8 cellular contexts compared by ENCODE assay signal in genomic region chr13:110712849-110713641, GRCh38. TPM values are rescaled to one million over a fixed set of nuclear protein-coding genes. Genes with fewer than 3 reads are reported as not detected.
DNase-seq lines count a peak whose midpoint lies in the region; ATAC-seq and TF ChIP-seq lines count a peak whose summit lies in the region.

No MANE protein-coding gene starts in this region.

- H3K36me3 Mint-ChIP-seq in activated naive CD4-positive, alpha-beta T cell treated with anti-CD3 and anti-CD28 coated beads, Interleukin-2, amount 50 U/mL, for 72 hours: peaks cover 8 to 13% of the 10 kb centered on the region in 2 donors

- H2AFZ ChIP-seq in SK-N-SH (ENCODE audit: low read depth): 0 out of 2 replicates have a peak overlapping the region, but pooled peaks have one; percentile 56

- peak overlapping the region; percentile 98 to 99 for H3K27ac Mint-ChIP-seq in activated naive CD4-positive, alpha-beta T cell treated with anti-CD3 and anti-CD28 coated beads, Interleukin-2, amount 50 U/mL, for 72 hours

- peaks cover 15% of the 10 kb centered on the region for H3F3A ChIP-seq in SK-N-SH (replicated peaks; ENCODE audit: insufficient read depth)

- peak overlapping the region; percentile 97 to 99 for H3K4me3 ChIP-seq in SK-N-SH (ENCODE audit: low read depth in 2 of 2, low read length in 1 of 2)
- peak overlapping the region; percentile 93 for H3K4me3 ChIP-seq in suprapubic skin

- POLR2A ChIA-PET in GM10248 (lab: Yijun Ruan, JAX): interaction anchor here (0.6 to 1.4 kb wide), 9 partner anchors 10 to 490 kb away, joined by 3 to 11 read pairs (median 3); partner anchors contain the start of gene NAXD
- POLR2A ChIA-PET in SK-N-SH (lab: Yijun Ruan, JAX): interaction anchor here (1.2 to 1.3 kb wide), 4 partner anchors 10 to 205 kb away, joined by 3 to 4 read pairs (median 4); partner anchors contain the start of gene ANKRD10

- H4K20me1 ChIP-seq in SK-N-SH (ENCODE audit: insufficient read depth): peaks cover 23% of the 10 kb centered on the region

- peak overlapping the region; percentile 100 for H3K9ac ChIP-seq in SK-N-SH

- TF ChIP-seq EP300 in SK-N-SH (IDR thresholded peaks at IDR 0.05; ENCODE audit: borderline replicate concordance in 1 of 2, low read depth in 1 of 2, low read length in 1 of 2) (no peak), suprapubic skin (IDR thresholded peaks at IDR 0.05) (no peak)

- H3K4me1 ChIP-seq in SK-N-SH (ENCODE audit: control insufficient read depth in 1 of 2, insufficient read depth in 2 of 2, low read depth in 1 of 2, low read length in 1 of 2): peaks cover 3 to 6% of the 10 kb centered on the region in 2 experiments; a peak in 3 of 4 replicates
- H3K4me1 ChIP-seq in suprapubic skin: peaks cover 30% of the 10 kb centered on the region

- H3K9me3 ChIP-seq in SK-N-SH: no peaks in the 10 kb centered on the region
- no peaks in the 10 kb centered on the region for H3K9me3 ChIP-seq in suprapubic skin

- CTCF ChIA-PET in GM10248 (lab: Yijun Ruan, JAX) (interaction anchor here (0.6 to 1.3 kb wide), 4 partner anchors 15 to 170 kb away, joined by 3 read pairs; no protein-coding TSS in a partner anchor), SK-N-SH (lab: Yijun Ruan, JAX) (interaction anchor here (1.0 to 1.8 kb wide), 3 partner anchors 30 to 257 kb away, joined by 3 to 6 read pairs (median 4); no protein-coding TSS in a partner anchor)

- no peaks in the 10 kb centered on the region for H3K36me3 ChIP-seq in SK-N-SH (replicated peaks in 1 of 2; ENCODE audit: control insufficient read depth in 1 of 2, insufficient read depth in 2 of 2, low read length in 1 of 2)
- no peaks in the 10 kb centered on the region for H3K36me3 ChIP-seq in suprapubic skin

- peak overlapping the region; percentile 97 for H3K4me2 ChIP-seq in SK-N-SH

- no peak for TF ChIP-seq CTCF in GM10248 (IDR thresholded peaks at IDR 0.05; ENCODE audit: control extremely low read depth, extremely low read depth, low read depth, missing control alignments)
- TF ChIP-seq CTCF in SK-N-SH (IDR thresholded peaks at IDR 0.05): no peak
- TF ChIP-seq CTCF in suprapubic skin (IDR thresholded peaks at IDR 0.05): no peak

- no peak for TF ChIP-seq RAD21 in SK-N-SH (IDR thresholded peaks at IDR 0.05; ENCODE audit: low read length)

- ATAC-seq in HG02610 (IDR thresholded peaks at IDR 0.05; ENCODE audit: unreplicated experiment): peak; percentile 54
- peak; percentile 61 to 64 for ATAC-seq in activated naive CD4-positive, alpha-beta T cell treated with anti-CD3 and anti-CD28 coated beads, Interleukin-2, amount 50 U/mL, for 72 hours

- peak; percentile 97 to 99 for TF ChIP-seq POLR2A in suprapubic skin (IDR thresholded peaks at IDR 0.05)

- no peaks in the 10 kb centered on the region for H3K27me3 ChIP-seq in SK-N-SH (ENCODE audit: insufficient read depth)
- no peaks in the 10 kb centered on the region for H3K27me3 ChIP-seq in suprapubic skin

- DNase-seq in GM10248 (ENCODE audit: extremely low spot score) (peak; percentile 94), NCI-H1092 (lab: John Stamatoyannopoulos, UW) (peak; percentile 100), SK-N-SH (peak; percentile 94), globus pallidus (ENCODE audit: low spot score) (peak; percentile 100), nucleus accumbens (lab: John Stamatoyannopoulos, UW) (peak; percentile 91 to 99 (median 98)), suprapubic skin (ENCODE audit: low spot score in 2 of 2) (peak; percentile 100)
- DNase-seq in activated naive CD4-positive, alpha-beta T cell treated with anti-CD3 and anti-CD28 coated beads, Interleukin-2, amount 50 U/mL, for 72 hours (ENCODE audit: low spot score in 2 of 2): peak; percentile 97 to 100

- H3K27ac ChIP-seq in SK-N-SH (ENCODE audit: low read depth in 2 of 2, low read length in 1 of 2) (peak overlapping the region; percentile 100), suprapubic skin (peak overlapping the region; percentile 99)

- H3K9me3 Mint-ChIP-seq in activated naive CD4-positive, alpha-beta T cell treated with anti-CD3 and anti-CD28 coated beads, Interleukin-2, amount 50 U/mL, for 72 hours: no peaks in the 10 kb centered on the region

- WGBS in SK-N-SH (ENCODE audit: low lambda C conversion rate): 0% methylated on average over 5 of the region's 68 CpGs
- 0% methylated on average over 6 of the region's 68 CpGs for WGBS in suprapubic skin

- H3K9me2 ChIP-seq in SK-N-SH: no peaks in the 10 kb centered on the region

- H3K79me2 ChIP-seq in SK-N-SH (ENCODE audit: insufficient read depth): peaks cover 51% of the 10 kb centered on the region

TF ChIP-seq in SK-N-SH, 30 proteins besides CTCF, POLR2A, EP300 and RAD21 (continues in another document):
- TF ChIP-seq JUND (IDR thresholded peaks at IDR 0.05): no peak
- TF ChIP-seq YY1 (IDR thresholded peaks at IDR 0.05; ENCODE audit: low read depth): no peak
- peak; percentile 78; the same call in 1 of the 2 replicates for TF ChIP-seq MXI1 (IDR thresholded peaks at IDR 0.05; ENCODE audit: low read depth, low read length)
- peak; percentile 99 for TF ChIP-seq PBX3 (IDR thresholded peaks at IDR 0.05)
- no peak for TF ChIP-seq FOXJ3 (CRISPR knock-in tag; IDR thresholded peaks at IDR 0.05)
- TF ChIP-seq USF1 (IDR thresholded peaks at IDR 0.05; ENCODE audit: borderline replicate concordance, low read depth): no peak
- peak; percentile 89 for TF ChIP-seq IRF3 (IDR thresholded peaks at IDR 0.05; ENCODE audit: low read depth, low read length)
- TF ChIP-seq SIN3A (IDR thresholded peaks at IDR 0.05; ENCODE audit: borderline replicate concordance, low read depth, low read length): peak; percentile 80; the same call in 1 of the 2 replicates
- TF ChIP-seq CHD2 (IDR thresholded peaks at IDR 0.05; ENCODE audit: low read length, partially characterized antibody): peak; percentile 65
- peak; percentile 51; the same call in 1 of the 2 replicates for TF ChIP-seq ZBTB33 (IDR thresholded peaks at IDR 0.05; ENCODE audit: borderline replicate concordance, low read depth)
- peak; percentile 75; the same call in 1 of the 2 replicates for TF ChIP-seq TAF1 (IDR thresholded peaks at IDR 0.05; ENCODE audit: borderline replicate concordance, low read depth, low read length)
- peak; percentile 97 for TF ChIP-seq NRF1 (IDR thresholded peaks at IDR 0.05; ENCODE audit: low read depth, low read length)
- TF ChIP-seq ELF1 (IDR thresholded peaks at IDR 0.05): peak; percentile 84
- no peak for TF ChIP-seq RCOR1 (IDR thresholded peaks at IDR 0.05; ENCODE audit: low read length)
- no peak for TF ChIP-seq GATA2 (CRISPR knock-in tag; IDR thresholded peaks at IDR 0.05)

RNA-seq across cellular contexts. Expression of gene ING1, which starts 0.5 kb away (rescaled TPM):
- 19.8 and 25.4 TPM in 2 replicates for polyA plus RNA-seq in SK-N-SH (2012; rRNA removed)
- 10.7 and 16.3 TPM in 2 replicates for polyA plus RNA-seq in SK-N-SH (2012; cell fraction: cytosol; rRNA removed)
- 16.6 and 18.0 TPM in 2 replicates for polyA plus RNA-seq in SK-N-SH (2012; cell fraction: nucleus; rRNA removed)
- total RNA-seq in activated naive CD4-positive, alpha-beta T cell treated with anti-CD3 and anti-CD28 coated beads, Interleukin-2, amount 50 U/mL, for 72 hours: 10 to 100 TPM; 19.6 to 26.7 TPM
- 10 to 100 TPM; 10.6 to 25.7 (median 19.9) TPM for total RNA-seq in suprapubic skin

RNA-seq across cellular contexts. Expression of gene CARS2, which starts 7.1 kb away (rescaled TPM):
- 78.6 and 80.6 TPM in 2 replicates for polyA plus RNA-seq in SK-N-SH (2012; rRNA removed)
- polyA plus RNA-seq in SK-N-SH (2012; cell fraction: cytosol; rRNA removed): 36.6 and 47.0 TPM in 2 replicates
- 292 and 307 TPM in 2 replicates for polyA plus RNA-seq in SK-N-SH (2012; cell fraction: nucleus; rRNA removed)
- total RNA-seq in activated naive CD4-positive, alpha-beta T cell treated with anti-CD3 and anti-CD28 coated beads, Interleukin-2, amount 50 U/mL, for 72 hours: 10 to 100 TPM; 36.1 to 71.8 TPM
- total RNA-seq in suprapubic skin: 100 to 1,000 TPM in 2 of 4 donors, 10 to 100 TPM in 2; 35.1 to 130 (median 80.9) TPM

Comparison
In these comparisons a context has a peak if more than half of its experiments do, and no peak if none do; other contexts are left out.
1. Peak in every context shown above with its lines: DNase-seq, ATAC-seq, H3K4me3 ChIP-seq and H3K27ac ChIP-seq.